ENCODE assay signal across 35 cellular contexts in genomic region chr5:86896916-86897315, GRCh38.
"Had no signal": no experiment of that assay in that cellular context is flagged by ENCODE, and none has a peak within 500 bp of the region (broad histone marks: within the 10 kb centered on the region; RNA-seq: fewer than 3 reads in every experiment).

No MANE protein-coding gene starts in this region.

- H3K36me3 Mint-ChIP-seq: activated CD4-positive, alpha-beta memory T cell treated with anti-CD3 and anti-CD28 coated beads for 36 hours; activated naive CD4-positive, alpha-beta T cell treated with anti-CD3 and anti-CD28 coated beads, Interleukin-2, amount 10 ng/mL, durations not matched to agents 7 days and 5 days; activated naive CD4-positive, alpha-beta T cell treated with anti-CD3 and anti-CD28 coated beads, Interleukin-2, amount 50 U/mL, for 24 hours; activated naive CD8-positive, alpha-beta T cell; activated naive CD8-positive, alpha-beta T cell treated with anti-CD3 and anti-CD28 coated beads, Interleukin-2, amount 10 ng/mL, durations not matched to agents 7 days and 5 days; brain had no signal

- H3K4me3 Mint-ChIP-seq: activated B cell treated with CpG ODN at 0.5 μM for 24 hours; activated CD4-positive, alpha-beta memory T cell treated with anti-CD3 and anti-CD28 coated beads for 36 hours; activated CD4-positive, alpha-beta T cell treated with anti-CD3 and anti-CD28 coated beads, Interleukin-2, amount 10 ng/mL, durations not matched to agents 24 days and 14 days; activated CD8-positive, alpha-beta T cell treated with anti-CD3 and anti-CD28 coated beads for 36 hours; activated naive CD4-positive, alpha-beta T cell treated with anti-CD3 and anti-CD28 coated beads, Interleukin-2, amount 10 ng/mL, durations not matched to agents 7 days and 5 days; activated naive CD4-positive, alpha-beta T cell treated with anti-CD3 and anti-CD28 coated beads, Interleukin-2, amount 50 U/mL, for 24 hours; activated naive CD8-positive, alpha-beta T cell; activated naive CD8-positive, alpha-beta T cell treated with anti-CD3 and anti-CD28 coated beads, Interleukin-2, amount 10 ng/mL, durations not matched to agents 7 days and 5 days; activated naive CD8-positive, alpha-beta T cell treated with anti-CD3 and anti-CD28 coated beads, Interleukin-2, amount 50 U/mL, for 24 hours; activated T-cell treated with anti-CD3 and anti-CD28 coated beads, Interleukin-2, amount 50 U/mL, for 4 hours; activated T-cell treated with anti-CD3 and anti-CD28 coated beads, Interleukin-2, amount 50 U/mL, for 72 hours; activated T-helper 1 cell treated with anti-CD3 and anti-CD28 coated beads, Interleukin-12 subunit alpha, Interleukin-12 subunit beta, Interleukin-2, Interleukin-4 antibody, amounts not matched to agents 30 ng/mL and 10 ng/mL and 1 ng/mL, durations not matched to agents 14 hours and 24 hours and 36 hours; activated T-helper 17 cell treated with anti-CD3 and anti-CD28 coated beads, Interleukin-2, amount 50 U/mL, for 72 hours; brain; central memory CD8-positive, alpha-beta T cell; T-helper 1 cell treated with Interleukin-12 subunit alpha and Interleukin-12 subunit beta and Interleukin-4 antibody, amounts not matched to agents 30 μg/mL and 1 μg/mL, for 36 hours; T-helper 2 cell treated with Interferon-gamma antibody and Interleukin-4, amounts not matched to agents 5 μg/mL and 100 μg/mL, for 36 hours had no signal

- DNase-seq: activated B cell treated with CpG ODN at 0.5 μM for 24 hours; activated CD4-positive, alpha-beta memory T cell treated with anti-CD3 and anti-CD28 coated beads for 36 hours; activated CD4-positive, alpha-beta T cell treated with anti-CD3 and anti-CD28 coated beads for 4 hours; activated CD4-positive, alpha-beta T cell treated with anti-CD3 and anti-CD28 coated beads, Interleukin-2, amount 10 ng/mL, durations not matched to agents 24 days and 14 days; activated CD4-positive, alpha-beta T cell treated with anti-CD3 and anti-CD28 coated beads, Interleukin-2, amount 50 U/mL, for 1 hour; activated CD4-positive, alpha-beta T cell treated with anti-CD3 and anti-CD28 coated beads, Interleukin-2, amount 50 U/mL, for 4 hours; activated CD4-positive, CD25-positive, alpha-beta regulatory T cell treated with anti-CD3 and anti-CD28 coated beads, Interleukin-2, amount 50 U/mL, for 72 hours; activated CD8-positive, alpha-beta memory T cell treated with anti-CD3 and anti-CD28 coated beads, Interleukin-2, amount 50 U/mL, for 4 hours; activated CD8-positive, alpha-beta T cell treated with anti-CD3 and anti-CD28 coated beads for 36 hours; activated gamma-delta T cell; activated naive CD4-positive, alpha-beta T cell treated with anti-CD3 and anti-CD28 coated beads, Interleukin-2, amount 10 ng/mL, durations not matched to agents 7 days and 5 days; activated naive CD4-positive, alpha-beta T cell treated with Interleukin-2 at 50 U/mL for 16 hours; activated naive CD8-positive, alpha-beta T cell treated with anti-CD3 and anti-CD28 coated beads, Interleukin-2, amount 10 ng/mL, durations not matched to agents 7 days and 5 days; activated naive CD8-positive, alpha-beta T cell treated with anti-CD3 and anti-CD28 coated beads, Interleukin-2, amount 50 U/mL, for 24 hours; activated T-cell treated with anti-CD3 and anti-CD28 coated beads for 4 hours; activated T-cell treated with anti-CD3 and anti-CD28 coated beads, Interleukin-2, amount 50 U/mL, for 1 hour; activated T-cell treated with anti-CD3 and anti-CD28 coated beads, Interleukin-2, amount 50 U/mL, for 4 hours; activated T-cell treated with anti-CD3 and anti-CD28 coated beads, Interleukin-2, amount 50 U/mL, for 72 hours; amygdala; anterior cingulate cortex; caudate nucleus; cerebellar nuclear complex; T-helper 2 cell; T-helper 9 cell had no signal

- H3K4me3 ChIP-seq: ascending aorta, cardiac muscle cell had no signal

- H3K27ac ChIP-seq: ascending aorta, cardiac muscle cell, VCaP had no signal

- H3K27me3 Mint-ChIP-seq: brain had no signal

- H3K4me1 Mint-ChIP-seq: activated B cell treated with CpG ODN at 0.5 μM for 24 hours; activated CD4-positive, alpha-beta T cell treated with anti-CD3 and anti-CD28 coated beads, Interleukin-2, amount 10 ng/mL, durations not matched to agents 24 days and 14 days; activated naive CD4-positive, alpha-beta T cell treated with anti-CD3 and anti-CD28 coated beads, Interleukin-2, amount 10 ng/mL, durations not matched to agents 7 days and 5 days; activated naive CD4-positive, alpha-beta T cell treated with anti-CD3 and anti-CD28 coated beads, Interleukin-2, amount 50 U/mL, for 24 hours; activated naive CD8-positive, alpha-beta T cell treated with anti-CD3 and anti-CD28 coated beads, Interleukin-2, amount 10 ng/mL, durations not matched to agents 7 days and 5 days; activated naive CD8-positive, alpha-beta T cell treated with anti-CD3 and anti-CD28 coated beads, Interleukin-2, amount 50 U/mL, for 24 hours; activated T-helper 17 cell treated with anti-CD3 and anti-CD28 coated beads, Interleukin-2, amount 50 U/mL, for 72 hours; brain; central memory CD8-positive, alpha-beta T cell had no signal

- ATAC-seq: activated CD8-positive, alpha-beta T cell treated with anti-CD3 and anti-CD28 coated beads for 36 hours; activated naive CD8-positive, alpha-beta T cell treated with anti-CD3 and anti-CD28 coated beads, Interleukin-2, amount 50 U/mL, for 24 hours; activated T-cell treated with anti-CD3 and anti-CD28 coated beads, Interleukin-2, amount 50 U/mL, for 4 hours; activated T-cell treated with anti-CD3 and anti-CD28 coated beads, Interleukin-2, amount 50 U/mL, for 72 hours; activated T-helper 17 cell treated with anti-CD3 and anti-CD28 coated beads, Interleukin-2, amount 50 U/mL, for 72 hours had no signal

- H3K9me3 ChIP-seq: ascending aorta had no signal

- H3K9me3 Mint-ChIP-seq: activated B cell treated with CpG ODN at 0.5 μM for 24 hours; activated CD4-positive, alpha-beta memory T cell treated with anti-CD3 and anti-CD28 coated beads for 36 hours; activated CD4-positive, alpha-beta T cell treated with anti-CD3 and anti-CD28 coated beads, Interleukin-2, amount 10 ng/mL, durations not matched to agents 24 days and 14 days; activated CD8-positive, alpha-beta T cell treated with anti-CD3 and anti-CD28 coated beads for 36 hours; activated naive CD4-positive, alpha-beta T cell treated with anti-CD3 and anti-CD28 coated beads, Interleukin-2, amount 10 ng/mL, durations not matched to agents 7 days and 5 days; activated naive CD4-positive, alpha-beta T cell treated with anti-CD3 and anti-CD28 coated beads, Interleukin-2, amount 50 U/mL, for 24 hours; activated naive CD8-positive, alpha-beta T cell treated with anti-CD3 and anti-CD28 coated beads, Interleukin-2, amount 10 ng/mL, durations not matched to agents 7 days and 5 days; activated naive CD8-positive, alpha-beta T cell treated with anti-CD3 and anti-CD28 coated beads, Interleukin-2, amount 50 U/mL, for 24 hours; activated T-cell treated with anti-CD3 and anti-CD28 coated beads, Interleukin-2, amount 50 U/mL, for 4 hours; activated T-cell treated with anti-CD3 and anti-CD28 coated beads, Interleukin-2, amount 50 U/mL, for 72 hours; activated T-helper 1 cell treated with anti-CD3 and anti-CD28 coated beads, Interleukin-12 subunit alpha, Interleukin-12 subunit beta, Interleukin-2, Interleukin-4 antibody, amounts not matched to agents 30 ng/mL and 10 ng/mL and 1 ng/mL, durations not matched to agents 14 hours and 24 hours and 36 hours; activated T-helper 17 cell treated with anti-CD3 and anti-CD28 coated beads, Interleukin-2, amount 50 U/mL, for 72 hours; brain; central memory CD8-positive, alpha-beta T cell; T-helper 1 cell treated with Interleukin-12 subunit alpha and Interleukin-12 subunit beta and Interleukin-4 antibody, amounts not matched to agents 30 μg/mL and 1 μg/mL, for 36 hours; T-helper 2 cell treated with Interferon-gamma antibody and Interleukin-4, amounts not matched to agents 5 μg/mL and 100 μg/mL, for 36 hours had no signal

- H3K27ac Mint-ChIP-seq: activated B cell treated with CpG ODN at 0.5 μM for 24 hours; activated CD4-positive, alpha-beta memory T cell treated with anti-CD3 and anti-CD28 coated beads for 36 hours; activated CD4-positive, alpha-beta T cell treated with anti-CD3 and anti-CD28 coated beads, Interleukin-2, amount 10 ng/mL, durations not matched to agents 24 days and 14 days; activated CD8-positive, alpha-beta T cell treated with anti-CD3 and anti-CD28 coated beads for 36 hours; activated naive CD4-positive, alpha-beta T cell treated with anti-CD3 and anti-CD28 coated beads, Interleukin-2, amount 10 ng/mL, durations not matched to agents 7 days and 5 days; activated naive CD4-positive, alpha-beta T cell treated with anti-CD3 and anti-CD28 coated beads, Interleukin-2, amount 50 U/mL, for 24 hours; activated naive CD8-positive, alpha-beta T cell; activated naive CD8-positive, alpha-beta T cell treated with anti-CD3 and anti-CD28 coated beads, Interleukin-2, amount 10 ng/mL, durations not matched to agents 7 days and 5 days; activated naive CD8-positive, alpha-beta T cell treated with anti-CD3 and anti-CD28 coated beads, Interleukin-2, amount 50 U/mL, for 24 hours; activated T-cell treated with anti-CD3 and anti-CD28 coated beads, Interleukin-2, amount 50 U/mL, for 72 hours; activated T-helper 1 cell treated with anti-CD3 and anti-CD28 coated beads, Interleukin-12 subunit alpha, Interleukin-12 subunit beta, Interleukin-2, Interleukin-4 antibody, amounts not matched to agents 30 ng/mL and 10 ng/mL and 1 ng/mL, durations not matched to agents 14 hours and 24 hours and 36 hours; activated T-helper 17 cell treated with anti-CD3 and anti-CD28 coated beads, Interleukin-2, amount 50 U/mL, for 72 hours; brain; T-helper 1 cell treated with Interleukin-12 subunit alpha and Interleukin-12 subunit beta and Interleukin-4 antibody, amounts not matched to agents 30 μg/mL and 1 μg/mL, for 36 hours; T-helper 2 cell treated with Interferon-gamma antibody and Interleukin-4, amounts not matched to agents 5 μg/mL and 100 μg/mL, for 36 hours had no signal

- H3K27me3 ChIP-seq: ascending aorta, cardiac muscle cell had no signal

- H3K4me1 ChIP-seq: ascending aorta had no signal

- H3K36me3 ChIP-seq: ascending aorta, cardiac muscle cell had no signal
